Comparison of ENCODE assay signal across 8 cellular contexts in genomic region chr2:117771969-117772630, GRCh38. TPM values are rescaled to one million over a fixed set of nuclear protein-coding genes. Genes with fewer than 3 reads are reported as not detected.
DNase-seq lines count a peak whose midpoint lies in the region; ATAC-seq lines count a peak whose summit lies in the region.

No MANE protein-coding gene starts in this region.

- no CpG with 5 or more reads among the region's 4 CpGs for WGBS in mesendoderm (ENCODE audit: extremely low coverage, insufficient coverage, low lambda C conversion rate)

- H3K18ac ChIP-seq in mesendoderm (ENCODE audit: low read length): no peak overlapping the region

- no peaks in the 10 kb centered on the region for H3K36me3 ChIP-seq in mesendoderm (ENCODE audit: control insufficient read depth, insufficient read depth, low read length)

- H2AK5ac ChIP-seq in mesendoderm (ENCODE audit: low read length): no peak overlapping the region

- no peak overlapping the region for H3K4ac ChIP-seq in mesendoderm (ENCODE audit: low read depth, low read length)

- no peak overlapping the region for H3K4me2 ChIP-seq in mesendoderm (ENCODE audit: low read length)

- no peak overlapping the region for H3K56ac ChIP-seq in mesendoderm (ENCODE audit: low read length)

- H3K27ac Mint-ChIP-seq in activated T-helper 17 cell treated with anti-CD3 and anti-CD28 coated beads, Interleukin-2, amount 50 U/mL, for 72 hours: no peak overlapping the region
- no peak overlapping the region for H3K27ac Mint-ChIP-seq in stimulated activated naive B cell treated with anti-CD40 and anti-IgM and Interleukin-4, amounts not matched to agents 10 μg/mL and 1 μg/mL and 100 μg/mL, for 72 hours

- no peak overlapping the region for H4K8ac ChIP-seq in mesendoderm (ENCODE audit: low read depth, low read length)

- no peaks in the 10 kb centered on the region for H3K79me1 ChIP-seq in mesendoderm (ENCODE audit: low read length)

- H2BK120ac ChIP-seq in mesendoderm (ENCODE audit: low read depth, low read length): no peak overlapping the region

- H3K23ac ChIP-seq in mesendoderm (ENCODE audit: low read length): no peak overlapping the region

- no peak overlapping the region for H4K5ac ChIP-seq in mesendoderm (ENCODE audit: low read length)

- no peak overlapping the region for H3K9ac ChIP-seq in mesendoderm (ENCODE audit: low read length)

- no peaks in the 10 kb centered on the region for H3K79me2 ChIP-seq in mesendoderm (ENCODE audit: control insufficient read depth, insufficient read depth, low read length)

- no peaks in the 10 kb centered on the region for H3K27me3 ChIP-seq in mesendoderm (ENCODE audit: insufficient read depth, low read length, poor library complexity)

- no peaks in the 10 kb centered on the region for H3K36me3 Mint-ChIP-seq in activated T-helper 17 cell treated with anti-CD3 and anti-CD28 coated beads, Interleukin-2, amount 50 U/mL, for 72 hours (ENCODE audit: low read depth)
- no peaks in the 10 kb centered on the region for H3K36me3 Mint-ChIP-seq in stimulated activated naive B cell treated with anti-CD40 and anti-IgM and Interleukin-4, amounts not matched to agents 10 μg/mL and 1 μg/mL and 100 μg/mL, for 72 hours

- no peak overlapping the region for H2BK5ac ChIP-seq in mesendoderm (ENCODE audit: low read length)

- no peak overlapping the region for H3K4me3 Mint-ChIP-seq in activated T-helper 17 cell treated with anti-CD3 and anti-CD28 coated beads, Interleukin-2, amount 50 U/mL, for 72 hours
- no peak overlapping the region for H3K4me3 Mint-ChIP-seq in stimulated activated naive B cell treated with anti-CD40 and anti-IgM and Interleukin-4, amounts not matched to agents 10 μg/mL and 1 μg/mL and 100 μg/mL, for 72 hours

- no peak overlapping the region for H3K27ac ChIP-seq in mesendoderm (ENCODE audit: low read depth, low read length)

- no peak for ATAC-seq in HG02973 (IDR thresholded peaks at IDR 0.05; ENCODE audit: unreplicated experiment)
- ATAC-seq in activated T-helper 17 cell treated with anti-CD3 and anti-CD28 coated beads, Interleukin-2, amount 50 U/mL, for 72 hours (replicated peaks): no peak
- no peak for ATAC-seq in stimulated activated naive B cell treated with anti-CD40 and anti-IgM and Interleukin-4, amounts not matched to agents 10 μg/mL and 1 μg/mL and 100 μg/mL, for 72 hours (replicated peaks)

- no peak overlapping the region for H2BK15ac ChIP-seq in mesendoderm (replicated peaks; ENCODE audit: low read depth)

- no peaks in the 10 kb centered on the region for H3K4me1 Mint-ChIP-seq in activated T-helper 17 cell treated with anti-CD3 and anti-CD28 coated beads, Interleukin-2, amount 50 U/mL, for 72 hours
- H3K4me1 Mint-ChIP-seq in stimulated activated naive B cell treated with anti-CD40 and anti-IgM and Interleukin-4, amounts not matched to agents 10 μg/mL and 1 μg/mL and 100 μg/mL, for 72 hours: no peaks in the 10 kb centered on the region

- H3K9me3 Mint-ChIP-seq in activated T-helper 17 cell treated with anti-CD3 and anti-CD28 coated beads, Interleukin-2, amount 50 U/mL, for 72 hours: no peaks in the 10 kb centered on the region
- peaks cover 0 to 1% of the 10 kb centered on the region in 2 donors for H3K9me3 Mint-ChIP-seq in stimulated activated naive B cell treated with anti-CD40 and anti-IgM and Interleukin-4, amounts not matched to agents 10 μg/mL and 1 μg/mL and 100 μg/mL, for 72 hours

- no peaks in the 10 kb centered on the region for H3K4me1 ChIP-seq in mesendoderm (ENCODE audit: control insufficient read depth, low read depth, low read length)

- DNase-seq in EH (ENCODE audit: low read depth) (peak; percentile 38), NCI-H1092 (lab: John Stamatoyannopoulos, UW) (peak; percentile 3), amniotic epithelial cell (ENCODE audit: low read depth) (peak; percentile 13), mesendoderm (peak; percentile 30)
- DNase-seq in stimulated activated CD4-positive, alpha-beta T cell treated with anti-CD3 and anti-CD28 coated beads, Interleukin-1b, Interleukin-23, amount 100 ng/mL, for 48 hours: no peak
- DNase-seq in stimulated activated naive B cell treated with anti-CD40 and anti-IgM and Interleukin-4, amounts not matched to agents 10 μg/mL and 1 μg/mL and 100 μg/mL, for 72 hours: no peak

- H3K27me3 Mint-ChIP-seq in activated T-helper 17 cell treated with anti-CD3 and anti-CD28 coated beads, Interleukin-2, amount 50 U/mL, for 72 hours: peaks cover 19% of the 10 kb centered on the region
- H3K27me3 Mint-ChIP-seq in stimulated activated naive B cell treated with anti-CD40 and anti-IgM and Interleukin-4, amounts not matched to agents 10 μg/mL and 1 μg/mL and 100 μg/mL, for 72 hours: peaks cover 20 to 22% of the 10 kb centered on the region in 2 donors

- H3K4me3 ChIP-seq in mesendoderm (ENCODE audit: low read length): no peak overlapping the region

RNA-seq across cellular contexts. Expression of gene DDX18, which starts 42.4 kb away (rescaled TPM):
- 151 TPM for polyA plus RNA-seq in mesendoderm (2013, experiment 1 of 2)
- 155 TPM for polyA plus RNA-seq in mesendoderm (2013, experiment 2 of 2)
- 100 to 1,000 TPM in 1 of 2 donors, 10 to 100 TPM in 1; 93.9 to 115 TPM for total RNA-seq in activated T-helper 17 cell treated with anti-CD3 and anti-CD28 coated beads, Interleukin-2, amount 50 U/mL, for 72 hours

Comparison
In these comparisons a context has a peak if more than half of its experiments do, and no peak if none do; other contexts are left out.
1. DNase-seq: peak in EH (single experiment), NCI-H1092 (single experiment), amniotic epithelial cell (single experiment) and mesendoderm (single experiment); none in stimulated activated CD4-positive, alpha-beta T cell treated with anti-CD3 and anti-CD28 coated beads, Interleukin-1b, Interleukin-23, amount 100 ng/mL, for 48 hours (single experiment) and stimulated activated naive B cell treated with anti-CD40 and anti-IgM and Interleukin-4, amounts not matched to agents 10 μg/mL and 1 μg/mL and 100 μg/mL, for 72 hours (single experiment).